ENCODE assay signal across 1 cellular context in the genomic region with DNA sequence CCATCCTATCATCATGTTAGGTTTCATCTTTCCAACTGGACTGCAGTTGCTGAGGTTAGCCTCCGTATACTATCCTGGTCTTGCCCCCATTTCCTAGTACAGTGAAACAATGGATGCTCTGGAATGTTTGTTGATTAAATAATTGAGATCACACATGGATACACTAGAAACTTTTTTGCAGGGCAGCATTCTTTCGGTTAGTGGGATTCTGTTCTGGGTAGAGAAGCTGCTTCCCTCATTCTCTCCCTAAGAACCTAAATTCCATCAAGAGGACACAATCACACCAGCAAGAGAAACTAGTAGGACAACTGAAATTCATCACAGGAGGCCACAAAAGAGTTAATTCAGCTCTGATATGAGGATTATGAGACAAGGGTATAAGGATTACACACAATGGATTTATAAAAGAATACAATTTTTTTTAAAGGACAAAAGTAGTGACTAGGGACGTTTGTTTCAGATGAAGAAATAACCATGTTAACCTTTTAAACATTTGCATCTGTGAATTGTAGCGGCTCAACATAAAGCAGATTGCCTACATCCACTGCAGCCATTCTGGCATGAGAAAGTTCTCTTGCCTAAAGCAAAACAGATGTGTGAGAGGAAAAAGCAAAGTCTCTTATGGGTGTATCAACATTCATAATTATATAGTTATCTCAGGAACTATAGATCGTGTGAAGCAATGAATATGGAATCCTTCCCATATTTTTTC.
TF ChIP-seq lines count a peak whose summit lies in the region.

No MANE protein-coding gene starts in this region.

TF ChIP-seq in WTC11, 78 proteins besides CTCF, POLR2A, EP300 and RAD21 (continued from another document):
- TF ChIP-seq, protein P1, sequence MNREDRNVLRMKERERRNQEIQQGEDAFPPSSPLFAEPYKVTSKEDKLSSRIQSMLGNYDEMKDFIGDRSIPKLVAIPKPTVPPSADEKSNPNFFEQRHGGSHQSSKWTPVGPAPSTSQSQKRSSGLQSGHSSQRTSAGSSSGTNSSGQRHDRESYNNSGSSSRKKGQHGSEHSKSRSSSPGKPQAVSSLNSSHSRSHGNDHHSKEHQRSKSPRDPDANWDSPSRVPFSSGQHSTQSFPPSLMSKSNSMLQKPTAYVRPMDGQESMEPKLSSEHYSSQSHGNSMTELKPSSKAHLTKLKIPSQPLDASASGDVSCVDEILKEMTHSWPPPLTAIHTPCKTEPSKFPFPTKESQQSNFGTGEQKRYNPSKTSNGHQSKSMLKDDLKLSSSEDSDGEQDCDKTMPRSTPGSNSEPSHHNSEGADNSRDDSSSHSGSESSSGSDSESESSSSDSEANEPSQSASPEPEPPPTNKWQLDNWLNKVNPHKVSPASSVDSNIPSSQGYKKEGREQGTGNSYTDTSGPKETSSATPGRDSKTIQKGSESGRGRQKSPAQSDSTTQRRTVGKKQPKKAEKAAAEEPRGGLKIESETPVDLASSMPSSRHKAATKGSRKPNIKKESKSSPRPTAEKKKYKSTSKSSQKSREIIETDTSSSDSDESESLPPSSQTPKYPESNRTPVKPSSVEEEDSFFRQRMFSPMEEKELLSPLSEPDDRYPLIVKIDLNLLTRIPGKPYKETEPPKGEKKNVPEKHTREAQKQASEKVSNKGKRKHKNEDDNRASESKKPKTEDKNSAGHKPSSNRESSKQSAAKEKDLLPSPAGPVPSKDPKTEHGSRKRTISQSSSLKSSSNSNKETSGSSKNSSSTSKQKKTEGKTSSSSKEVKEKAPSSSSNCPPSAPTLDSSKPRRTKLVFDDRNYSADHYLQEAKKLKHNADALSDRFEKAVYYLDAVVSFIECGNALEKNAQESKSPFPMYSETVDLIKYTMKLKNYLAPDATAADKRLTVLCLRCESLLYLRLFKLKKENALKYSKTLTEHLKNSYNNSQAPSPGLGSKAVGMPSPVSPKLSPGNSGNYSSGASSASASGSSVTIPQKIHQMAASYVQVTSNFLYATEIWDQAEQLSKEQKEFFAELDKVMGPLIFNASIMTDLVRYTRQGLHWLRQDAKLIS (CRISPR knock-in tag; IDR thresholded peaks at IDR 0.05; ENCODE audit: borderline replicate concordance): no peak
- TF ChIP-seq NFYB (CRISPR knock-in tag; conservative IDR thresholded peaks at IDR 0.05; ENCODE audit: low read depth): no peak
TF ChIP-seq in WTC11: peak in this region for 0.
